ENCODE assay signal across 1 cellular context in genomic region chr4:12924728-12925320, GRCh38.
A peak's percentile ranks its signal among the peaks of the same experiment; 100 is the strongest.
TF ChIP-seq lines count a peak whose summit lies in the region.

No MANE protein-coding gene starts in this region.

TF ChIP-seq in HepG2, 621 proteins besides CTCF, POLR2A, EP300 and RAD21 (continued from another document):
- TF ChIP-seq ZHX2 (IDR thresholded peaks at IDR 0.05; ENCODE audit: low read depth), result no peak
- TF ChIP-seq ZHX2 (CRISPR knock-in tag; IDR thresholded peaks at IDR 0.05; ENCODE audit: borderline replicate concordance), result no peak
- peak; percentile 74; the same call in 1 of the 2 replicates for TF ChIP-seq GATAD2A (CRISPR knock-in tag; IDR thresholded peaks at IDR 0.05)
- peak; percentile 46; the same call in 1 of the 2 replicates for TF ChIP-seq ZSCAN9 (CRISPR knock-in tag; IDR thresholded peaks at IDR 0.05; ENCODE audit: borderline replicate concordance)
- TF ChIP-seq LCORL (IDR thresholded peaks at IDR 0.05), result no peak
- TF ChIP-seq LCORL (CRISPR knock-in tag; IDR thresholded peaks at IDR 0.05), result peak; percentile 54; the same call in 1 of the 2 replicates
- no peak for TF ChIP-seq ZBTB21 (CRISPR knock-in tag; IDR thresholded peaks at IDR 0.05)
- TF ChIP-seq PPARG (CRISPR knock-in tag; conservative IDR thresholded peaks at IDR 0.05), result peak; percentile 98
- TF ChIP-seq, protein P1, sequence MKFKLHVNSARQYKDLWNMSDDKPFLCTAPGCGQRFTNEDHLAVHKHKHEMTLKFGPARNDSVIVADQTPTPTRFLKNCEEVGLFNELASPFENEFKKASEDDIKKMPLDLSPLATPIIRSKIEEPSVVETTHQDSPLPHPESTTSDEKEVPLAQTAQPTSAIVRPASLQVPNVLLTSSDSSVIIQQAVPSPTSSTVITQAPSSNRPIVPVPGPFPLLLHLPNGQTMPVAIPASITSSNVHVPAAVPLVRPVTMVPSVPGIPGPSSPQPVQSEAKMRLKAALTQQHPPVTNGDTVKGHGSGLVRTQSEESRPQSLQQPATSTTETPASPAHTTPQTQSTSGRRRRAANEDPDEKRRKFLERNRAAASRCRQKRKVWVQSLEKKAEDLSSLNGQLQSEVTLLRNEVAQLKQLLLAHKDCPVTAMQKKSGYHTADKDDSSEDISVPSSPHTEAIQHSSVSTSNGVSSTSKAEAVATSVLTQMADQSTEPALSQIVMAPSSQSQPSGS (CRISPR knock-in tag; IDR thresholded peaks at IDR 0.05), result 0 out of 2 replicates have a peak, but pooled peaks have one; percentile 50
TF ChIP-seq in HepG2: peak in this region for 89.
